In genomic region chr4:69025191-69025998, GRCh38 we compare ENCODE assay signal across 8 cellular contexts.
DNase-seq lines count a peak whose midpoint lies in the region; ATAC-seq and TF ChIP-seq lines count a peak whose summit lies in the region.

No MANE protein-coding gene starts in this region.

- TF ChIP-seq POLR2A in NB4 (IDR thresholded peaks at IDR 0.05; ENCODE audit: extremely low read depth, insufficient read length): no peak

- TF ChIP-seq CTCF in NB4 (IDR thresholded peaks at IDR 0.05; ENCODE audit: low read depth, low read length): peak; percentile 17

- H3K4me3 ChIP-seq in NB4 (ENCODE audit: low read depth, low read length): no peak overlapping the region

- DNase-seq in ELR (ENCODE audit: low read depth): peak; percentile 7
- DNase-seq in NB4 (ENCODE audit: low read depth): peak; percentile 17
- peak; percentile 42 for DNase-seq in iPS-NIHi11 (ENCODE audit: low spot score)
- no peak for DNase-seq in AML-193 (lab: John Stamatoyannopoulos, UW)
- no peak for DNase-seq in NCI-H2196 (lab: John Stamatoyannopoulos, UW; ENCODE audit: unreplicated experiment)
- DNase-seq in germinal center (ENCODE audit: low spot score): no peak
- DNase-seq in activated T-helper 1 cell treated with anti-CD3 and anti-CD28 coated beads, Interleukin-12 subunit alpha, Interleukin-12 subunit beta, Interleukin-2, Interleukin-4 antibody, amounts not matched to agents 30 ng/mL and 10 ng/mL and 1 ng/mL, durations not matched to agents 14 hours and 24 hours and 36 hours (ENCODE audit: low spot score): no peak

- H3K36me3 Mint-ChIP-seq in activated T-helper 1 cell treated with anti-CD3 and anti-CD28 coated beads, Interleukin-12 subunit alpha, Interleukin-12 subunit beta, Interleukin-2, Interleukin-4 antibody, amounts not matched to agents 30 ng/mL and 10 ng/mL and 1 ng/mL, durations not matched to agents 14 hours and 24 hours and 36 hours (ENCODE audit: low read depth): no peaks in the 10 kb centered on the region

- no peaks in the 10 kb centered on the region for H3K4me1 Mint-ChIP-seq in activated T-helper 1 cell treated with anti-CD3 and anti-CD28 coated beads, Interleukin-12 subunit alpha, Interleukin-12 subunit beta, Interleukin-2, Interleukin-4 antibody, amounts not matched to agents 30 ng/mL and 10 ng/mL and 1 ng/mL, durations not matched to agents 14 hours and 24 hours and 36 hours (ENCODE audit: low read depth)

- intact Hi-C loops in activated T-helper 1 cell treated with anti-CD3 and anti-CD28 coated beads, Interleukin-12 subunit alpha, Interleukin-12 subunit beta, Interleukin-2, Interleukin-4 antibody, amounts not matched to agents 30 ng/mL and 10 ng/mL and 1 ng/mL, durations not matched to agents 14 hours and 24 hours and 36 hours (cut with micrococcal nuclease): loop anchor here (10.0 kb wide), 1 partner anchor 531 kb away; no protein-coding TSS in a partner anchor

- ATAC-seq in GM21576 (IDR thresholded peaks at IDR 0.05; ENCODE audit: unreplicated experiment): peak; percentile 79

- no peaks in the 10 kb centered on the region for H3K9me3 Mint-ChIP-seq in activated T-helper 1 cell treated with anti-CD3 and anti-CD28 coated beads, Interleukin-12 subunit alpha, Interleukin-12 subunit beta, Interleukin-2, Interleukin-4 antibody, amounts not matched to agents 30 ng/mL and 10 ng/mL and 1 ng/mL, durations not matched to agents 14 hours and 24 hours and 36 hours

- no peak overlapping the region for H3K4me3 Mint-ChIP-seq in activated T-helper 1 cell treated with anti-CD3 and anti-CD28 coated beads, Interleukin-12 subunit alpha, Interleukin-12 subunit beta, Interleukin-2, Interleukin-4 antibody, amounts not matched to agents 30 ng/mL and 10 ng/mL and 1 ng/mL, durations not matched to agents 14 hours and 24 hours and 36 hours

- H3K27me3 Mint-ChIP-seq in activated T-helper 1 cell treated with anti-CD3 and anti-CD28 coated beads, Interleukin-12 subunit alpha, Interleukin-12 subunit beta, Interleukin-2, Interleukin-4 antibody, amounts not matched to agents 30 ng/mL and 10 ng/mL and 1 ng/mL, durations not matched to agents 14 hours and 24 hours and 36 hours (ENCODE audit: insufficient read depth): no peaks in the 10 kb centered on the region

- H3K27ac Mint-ChIP-seq in activated T-helper 1 cell treated with anti-CD3 and anti-CD28 coated beads, Interleukin-12 subunit alpha, Interleukin-12 subunit beta, Interleukin-2, Interleukin-4 antibody, amounts not matched to agents 30 ng/mL and 10 ng/mL and 1 ng/mL, durations not matched to agents 14 hours and 24 hours and 36 hours: no peak overlapping the region

Comparison
In these comparisons a context has a peak if more than half of its experiments do, and no peak if none do; other contexts are left out.
1. DNase-seq: peak in ELR (single experiment), NB4 (single experiment) and iPS-NIHi11 (single experiment); none in AML-193 (0 of 2), NCI-H2196 (single experiment), germinal center (single experiment) and activated T-helper 1 cell treated with anti-CD3 and anti-CD28 coated beads, Interleukin-12 subunit alpha, Interleukin-12 subunit beta, Interleukin-2, Interleukin-4 antibody, amounts not matched to agents 30 ng/mL and 10 ng/mL and 1 ng/mL, durations not matched to agents 14 hours and 24 hours and 36 hours (single experiment).